21 cellular contexts compared by ENCODE assay signal in the genomic region with DNA sequence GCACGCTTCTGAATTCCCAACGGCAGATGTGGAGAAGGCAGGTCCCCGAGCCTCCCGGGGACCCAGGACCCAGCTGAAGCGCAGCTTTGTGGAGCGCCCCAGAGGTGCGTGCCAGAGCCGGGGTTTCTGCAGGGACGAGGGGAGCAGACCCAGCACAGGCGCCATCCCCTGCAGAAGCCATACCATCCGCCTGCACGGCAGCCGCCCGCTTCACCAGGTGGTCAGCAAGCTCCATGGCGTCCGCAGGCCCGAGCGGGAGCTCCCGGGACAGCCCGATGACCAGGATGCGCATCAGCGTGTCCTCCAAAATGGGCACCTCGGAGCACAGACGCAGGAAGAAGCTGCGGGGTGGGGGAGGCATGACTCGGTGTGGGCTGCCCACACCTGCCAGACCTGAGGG. TPM values are rescaled to one million over a fixed set of nuclear protein-coding genes. Genes with fewer than 3 reads are reported as not detected.
DNase-seq lines count a peak whose midpoint lies in the region; ATAC-seq, FAIRE-seq and TF ChIP-seq lines count a peak whose summit lies in the region.
"Had no signal": no experiment of that assay in that cellular context is flagged by ENCODE, and none has a peak within 500 bp of the region (broad histone marks: within the 10 kb centered on the region; RNA-seq: fewer than 3 reads in every experiment).

No MANE protein-coding gene starts in this region.

- FAIRE-seq in HepG2 (lab: Jason Lieb, UNC), result no peak
- peak; percentile 58 for FAIRE-seq in urothelium cell line (lab: Jason Lieb, UNC)
- FAIRE-seq: A549, D721Med, G401.6, GM12891, GM19239 had no signal

- H3K36me3 ChIP-seq in HepG2 (replicated peaks in 1 of 2; ENCODE audit: control insufficient read depth in 1 of 2, insufficient read depth in 2 of 2, low read length in 2 of 2) (peaks cover 23 to 54% of the 10 kb centered on the region in 2 experiments; a peak in 4 of 5 replicates), right lobe of liver (peaks cover 0 to 54% (median 3%) of the 10 kb centered on the region in 4 donors), uterus (no peaks in the 10 kb centered on the region)

- H3K27ac ChIP-seq in HepG2 (ENCODE audit: extremely low read length, insufficient read depth, low read length), result no peak overlapping the region
- no peak overlapping the region for H3K27ac ChIP-seq in right lobe of liver
- no peak overlapping the region for H3K27ac ChIP-seq in uterus
- H3K27ac ChIP-seq: 22Rv1; A549; BLaER1 treated with 17β-estradiol and CSF1 and Interleukin-3, amounts not matched to agents 10 nM and 100 nM; C4-2B had no signal

- BruUV-seq in HepG2 (replicated peaks; lab: Mats Ljungman, UMichigan), result no TSS peak

- H3K4me3 ChIP-seq in HepG2 (replicated peaks in 1 of 3; ENCODE audit: insufficient read depth in 1 of 3, low read depth in 2 of 3, low read length in 3 of 3) (no peak overlapping the region), right lobe of liver (no peak overlapping the region), uterus (no peak overlapping the region)
- H3K4me3 ChIP-seq: A549; BLaER1 treated with 17β-estradiol and CSF1 and Interleukin-3, amounts not matched to agents 10 nM and 100 nM had no signal

- no peak for TF ChIP-seq CTCF in HepG2 (CRISPR knock-in tag; IDR thresholded peaks at IDR 0.05)
- TF ChIP-seq CTCF in right lobe of liver (IDR thresholded peaks at IDR 0.05), result no peak
- no peak for TF ChIP-seq CTCF in uterus (IDR thresholded peaks at IDR 0.05)

- no peak for DNase-seq in HepG2 (ENCODE audit: low spot score)
- no peak for DNase-seq in right lobe of liver
- DNase-seq in iPS-NIHi11 (ENCODE audit: low spot score), result peak; percentile 21
- no peak for DNase-seq in urothelium cell line (ENCODE audit: low spot score)
- DNase-seq in uterus, result no peak
- DNase-seq: AML-193; Caco-2; Calu3; CD4-positive, alpha-beta T cell; CD8-positive, alpha-beta T cell; DMS79 treated with DMSO at 0.1 percent for 48 hours; GF-D8 had no signal

- H3K4me2 ChIP-seq in HepG2 (ENCODE audit: low read depth, low read length), result no peak overlapping the region
- H3K4me2 ChIP-seq: A549; BLaER1 treated with 17β-estradiol and CSF1 and Interleukin-3, amounts not matched to agents 10 nM and 100 nM had no signal

- H3K4me1 ChIP-seq in HepG2 (ENCODE audit: insufficient read depth, low read length) (no peaks in the 10 kb centered on the region), right lobe of liver (no peaks in the 10 kb centered on the region), uterus (no peaks in the 10 kb centered on the region)
- H3K4me1 ChIP-seq: A549; BLaER1 treated with 17β-estradiol and CSF1 and Interleukin-3, amounts not matched to agents 10 nM and 100 nM; Caco-2 had no signal

- no peak for TF ChIP-seq RAD21 in HepG2 (CRISPR knock-in tag; IDR thresholded peaks at IDR 0.05)

- 89% methylated on average over 4 of the region's 26 CpGs for WGBS in HepG2 (ENCODE audit: low lambda C conversion rate)
- WGBS in right lobe of liver (ENCODE audit: insufficient coverage, low coverage, low lambda C conversion rate, missing lambda C conversion rate), result 94% methylated on average over 7 of the region's 26 CpGs

- no peaks in the 10 kb centered on the region for H3K79me2 ChIP-seq in HepG2 (ENCODE audit: insufficient read depth, low read length)

- in situ Hi-C loops in HepG2 (cut with HindIII; ENCODE audit: extremely low pct_ligation_motif_present, low pct_unique_long_range_greater_than_20kb), result no loop called here

- POLR2A ChIA-PET in HepG2 (lab: Yijun Ruan, JAX), result no interaction called here

- no peaks in the 10 kb centered on the region for H4K20me1 ChIP-seq in HepG2 (ENCODE audit: insufficient read depth, low read length)

- no peak overlapping the region for H2AFZ ChIP-seq in HepG2 (ENCODE audit: low read length)

- no peaks in the 10 kb centered on the region for H3K9me3 ChIP-seq in HepG2 (ENCODE audit: low read length)
- H3K9me3 ChIP-seq in right lobe of liver, result no peaks in the 10 kb centered on the region
- no peaks in the 10 kb centered on the region for H3K9me3 ChIP-seq in uterus
- H3K9me3 ChIP-seq: A549; BLaER1 treated with 17β-estradiol and CSF1 and Interleukin-3, amounts not matched to agents 10 nM and 100 nM; Caco-2 had no signal

- TF ChIP-seq EP300 in HepG2 (IDR thresholded peaks at IDR 0.05; ENCODE audit: low read depth in 2 of 2, low read length in 2 of 2), result no peak
- TF ChIP-seq EP300 in HepG2 (CRISPR knock-in tag; IDR thresholded peaks at IDR 0.05; ENCODE audit: borderline replicate concordance), result no peak

- TF ChIP-seq POLR2A in HepG2 (IDR thresholded peaks at IDR 0.05; ENCODE audit: insufficient read depth in 1 of 2, low read depth in 2 of 2, low read length in 2 of 2), result no peak
- no peak for TF ChIP-seq POLR2A in right lobe of liver (IDR thresholded peaks at IDR 0.05)
- no peak for TF ChIP-seq POLR2A in uterus (IDR thresholded peaks at IDR 0.05)

- H3K27me3 ChIP-seq in HepG2 (ENCODE audit: control insufficient read depth in 1 of 2, insufficient read depth in 2 of 2, low read length in 2 of 2) (no peaks in the 10 kb centered on the region), right lobe of liver (no peaks in the 10 kb centered on the region), uterus (no peaks in the 10 kb centered on the region)
- H3K27me3 ChIP-seq: BLaER1 treated with 17β-estradiol and CSF1 and Interleukin-3, amounts not matched to agents 10 nM and 100 nM had no signal

- CTCF ChIA-PET in HepG2 (lab: Yijun Ruan, JAX; ENCODE audit: low intra/inter-chr PET ratio, low total read pairs), result no interaction called here

- H3K9ac ChIP-seq in HepG2 (ENCODE audit: insufficient read depth, low read depth, low read length), result no peak overlapping the region
- H3K9ac ChIP-seq: BLaER1 treated with 17β-estradiol and CSF1 and Interleukin-3, amounts not matched to agents 10 nM and 100 nM had no signal

- intact Hi-C loops in HepG2 (cut with micrococcal nuclease; ENCODE audit: unreplicated experiment) (no loop called here), right lobe of liver (cut with DNase I) (no loop called here), uterus (cut with DNase I; ENCODE audit: low total_unique reads) (no loop called here)

- ATAC-seq in HepG2 (no peak), right lobe of liver (no peak), GM19452 (IDR thresholded peaks at IDR 0.05; ENCODE audit: unreplicated experiment) (no peak)
- ATAC-seq: CD8-positive, alpha-beta T cell had no signal

RNA-seq across cellular contexts. Expression of a gene that starts 10.6 kb away (rescaled TPM):
- total RNA-seq in HepG2 (2016; rRNA removed; fragmentation: Illumina TruSeq; extraction: Trizol) (17.3 and 29.0 TPM in 2 replicates), right lobe of liver (10 to 100 TPM; 30.1 to 49.6 (median 41.2) TPM), uterus (10 to 100 TPM in 3 of 4 donors, 1 to 10 TPM in 1; 8.2 to 68.9 (median 30.3) TPM)
- total RNA-seq in HepG2 (2016; cell fraction: cytosol; rRNA removed; fragmentation: Illumina TruSeq; extraction: Trizol; ENCODE audit: low read depth), result 5.1 and 5.5 TPM in 2 replicates
- 10.4 and 29.7 TPM in 2 replicates for total RNA-seq in HepG2 (2016; cell fraction: insoluble cytoplasmic fraction; rRNA removed; fragmentation: Illumina TruSeq; extraction: Trizol)
- 7.6 and 9.1 TPM in 2 replicates for total RNA-seq in HepG2 (2016; cell fraction: membrane; rRNA removed; fragmentation: Illumina TruSeq; extraction: Trizol)
- 41.5 and 48.7 TPM in 2 replicates for total RNA-seq in HepG2 (2016; cell fraction: nucleus; rRNA removed; fragmentation: Illumina TruSeq; extraction: Trizol)
- polyA plus RNA-seq in HepG2 (2011; rRNA removed), result 13.7 and 18.2 TPM in 2 replicates
- polyA plus RNA-seq in HepG2 (2011; cell fraction: cytosol; rRNA removed), result 13.7 and 18.1 TPM in 2 replicates
- polyA plus RNA-seq in HepG2 (2011; cell fraction: nucleus; rRNA removed), result 167 and 254 TPM in 2 replicates
- polyA plus RNA-seq in HepG2 (2012), result 20.5 and 22.5 TPM in 2 replicates
- 3.9 and 4.3 TPM in 2 replicates for polyA plus RNA-seq in HepG2 (2016; cell fraction: cytosol; fragmentation: Illumina TruSeq; extraction: Trizol; ENCODE audit: low read depth)
- polyA plus RNA-seq in HepG2 (2016; cell fraction: insoluble cytoplasmic fraction; fragmentation: Illumina TruSeq; extraction: Trizol; ENCODE audit: low read depth), result 11.9 and 26.2 TPM in 2 replicates
- 6.0 and 6.1 TPM in 2 replicates for polyA plus RNA-seq in HepG2 (2016; cell fraction: membrane; fragmentation: Illumina TruSeq; extraction: Trizol; ENCODE audit: low read depth)
- 118 and 123 TPM in 2 replicates for polyA plus RNA-seq in HepG2 (2016; cell fraction: nucleus; fragmentation: Illumina TruSeq; extraction: Trizol; ENCODE audit: insufficient read depth, low read depth)
- 33.5 and 55.8 TPM in 2 replicates for polyA minus RNA-seq in HepG2 (2011; rRNA and poly(A)+ RNA removed; ENCODE audit: low replicate concordance)
- polyA minus RNA-seq in HepG2 (2011; cell fraction: cytosol; rRNA and poly(A)+ RNA removed), result 18.4 and 23.7 TPM in 2 replicates
- 25.5 and 29.1 TPM in 2 replicates for polyA minus RNA-seq in HepG2 (2011; cell fraction: nucleus; rRNA and poly(A)+ RNA removed)

RNA-seq across cellular contexts. Expression of a gene that starts 34.3 kb away (rescaled TPM):
- total RNA-seq in HepG2 (2016; rRNA removed; fragmentation: Illumina TruSeq; extraction: Trizol) (1.8 and 5.8 TPM in 2 replicates), right lobe of liver (10 to 100 TPM in 5 of 6 experiments, 1 to 10 TPM in 1; 8.2 to 23.8 (median 13.6) TPM), uterus (10 to 100 TPM in 2 of 4 donors, 1 to 10 TPM in 2; 1.8 to 19.7 (median 12.6) TPM)
- 5.5 and 6.3 TPM in 2 replicates for total RNA-seq in HepG2 (2016; cell fraction: cytosol; rRNA removed; fragmentation: Illumina TruSeq; extraction: Trizol; ENCODE audit: low read depth)
- 2.1 and 6.3 TPM in 2 replicates for total RNA-seq in HepG2 (2016; cell fraction: insoluble cytoplasmic fraction; rRNA removed; fragmentation: Illumina TruSeq; extraction: Trizol)
- total RNA-seq in HepG2 (2016; cell fraction: membrane; rRNA removed; fragmentation: Illumina TruSeq; extraction: Trizol), result 2.9 and 3.0 TPM in 2 replicates
- total RNA-seq in HepG2 (2016; cell fraction: nucleus; rRNA removed; fragmentation: Illumina TruSeq; extraction: Trizol), result 7.9 and 10.2 TPM in 2 replicates
- 12.4 and 15.0 TPM in 2 replicates for polyA plus RNA-seq in HepG2 (2011; rRNA removed)
- polyA plus RNA-seq in HepG2 (2011; cell fraction: cytosol; rRNA removed), result 2.3 and 4.4 TPM in 2 replicates
- polyA plus RNA-seq in HepG2 (2011; cell fraction: nucleus; rRNA removed), result 231 and 294 TPM in 2 replicates
- polyA plus RNA-seq in HepG2 (2012), result 5.9 and 10.1 TPM in 2 replicates
- polyA plus RNA-seq in HepG2 (2016; cell fraction: cytosol; fragmentation: Illumina TruSeq; extraction: Trizol; ENCODE audit: low read depth), result 1.1 and 1.7 TPM in 2 replicates
- polyA plus RNA-seq in HepG2 (2016; cell fraction: insoluble cytoplasmic fraction; fragmentation: Illumina TruSeq; extraction: Trizol; ENCODE audit: low read depth), result 1.9 and 2.3 TPM in 2 replicates
- 1.3 and 1.7 TPM in 2 replicates for polyA plus RNA-seq in HepG2 (2016; cell fraction: membrane; fragmentation: Illumina TruSeq; extraction: Trizol; ENCODE audit: low read depth)
- 32.1 and 32.9 TPM in 2 replicates for polyA plus RNA-seq in HepG2 (2016; cell fraction: nucleus; fragmentation: Illumina TruSeq; extraction: Trizol; ENCODE audit: insufficient read depth, low read depth)
- 17.6 and 22.4 TPM in 2 replicates for polyA minus RNA-seq in HepG2 (2011; rRNA and poly(A)+ RNA removed; ENCODE audit: low replicate concordance)
- 2.2 and 2.5 TPM in 2 replicates for polyA minus RNA-seq in HepG2 (2011; cell fraction: cytosol; rRNA and poly(A)+ RNA removed)
- 26.2 and 30.8 TPM in 2 replicates for polyA minus RNA-seq in HepG2 (2011; cell fraction: nucleus; rRNA and poly(A)+ RNA removed)

RNA-seq across cellular contexts. Expression of a gene that starts 36.9 kb away (rescaled TPM):
- total RNA-seq in HepG2 (2016; rRNA removed; fragmentation: Illumina TruSeq; extraction: Trizol) (9.2 and 10.4 TPM in 2 replicates), right lobe of liver (10 to 100 TPM in 4 of 6 experiments, 1 to 10 TPM in 2; 6.9 to 29.7 (median 13.1) TPM), uterus (10 to 100 TPM; 10.8 to 40.9 (median 26.0) TPM)
- 1.4 and 1.5 TPM in 2 replicates for total RNA-seq in HepG2 (2016; cell fraction: cytosol; rRNA removed; fragmentation: Illumina TruSeq; extraction: Trizol; ENCODE audit: low read depth)
- total RNA-seq in HepG2 (2016; cell fraction: insoluble cytoplasmic fraction; rRNA removed; fragmentation: Illumina TruSeq; extraction: Trizol), result 8.1 and 11.1 TPM in 2 replicates
- total RNA-seq in HepG2 (2016; cell fraction: membrane; rRNA removed; fragmentation: Illumina TruSeq; extraction: Trizol), result 4.0 and 4.6 TPM in 2 replicates
- total RNA-seq in HepG2 (2016; cell fraction: nucleus; rRNA removed; fragmentation: Illumina TruSeq; extraction: Trizol), result 6.5 TPM in 2 replicates
- 7.3 and 13.8 TPM in 2 replicates for polyA plus RNA-seq in HepG2 (2011; rRNA removed)
- polyA plus RNA-seq in HepG2 (2011; cell fraction: cytosol; rRNA removed), result 6.2 and 7.3 TPM in 2 replicates
- 63.2 and 72.7 TPM in 2 replicates for polyA plus RNA-seq in HepG2 (2011; cell fraction: nucleus; rRNA removed)
- polyA plus RNA-seq in HepG2 (2012), result 15.2 and 31.6 TPM in 2 replicates
- polyA plus RNA-seq in HepG2 (2016; cell fraction: cytosol; fragmentation: Illumina TruSeq; extraction: Trizol; ENCODE audit: low read depth), result 0.54 and 0.61 TPM in 2 replicates
- polyA plus RNA-seq in HepG2 (2016; cell fraction: insoluble cytoplasmic fraction; fragmentation: Illumina TruSeq; extraction: Trizol; ENCODE audit: low read depth), result 6.5 and 8.2 TPM in 2 replicates
- 1.9 TPM in 2 replicates for polyA plus RNA-seq in HepG2 (2016; cell fraction: membrane; fragmentation: Illumina TruSeq; extraction: Trizol; ENCODE audit: low read depth)
- polyA plus RNA-seq in HepG2 (2016; cell fraction: nucleus; fragmentation: Illumina TruSeq; extraction: Trizol; ENCODE audit: insufficient read depth, low read depth), result 19.6 and 20.9 TPM in 2 replicates
- polyA minus RNA-seq in HepG2 (2011; rRNA and poly(A)+ RNA removed; ENCODE audit: low replicate concordance), result 11.1 and 17.4 TPM in 2 replicates
- polyA minus RNA-seq in HepG2 (2011; cell fraction: cytosol; rRNA and poly(A)+ RNA removed), result 12.7 and 12.8 TPM in 2 replicates
- 10.8 and 12.7 TPM in 2 replicates for polyA minus RNA-seq in HepG2 (2011; cell fraction: nucleus; rRNA and poly(A)+ RNA removed)
